In the genomic region with DNA sequence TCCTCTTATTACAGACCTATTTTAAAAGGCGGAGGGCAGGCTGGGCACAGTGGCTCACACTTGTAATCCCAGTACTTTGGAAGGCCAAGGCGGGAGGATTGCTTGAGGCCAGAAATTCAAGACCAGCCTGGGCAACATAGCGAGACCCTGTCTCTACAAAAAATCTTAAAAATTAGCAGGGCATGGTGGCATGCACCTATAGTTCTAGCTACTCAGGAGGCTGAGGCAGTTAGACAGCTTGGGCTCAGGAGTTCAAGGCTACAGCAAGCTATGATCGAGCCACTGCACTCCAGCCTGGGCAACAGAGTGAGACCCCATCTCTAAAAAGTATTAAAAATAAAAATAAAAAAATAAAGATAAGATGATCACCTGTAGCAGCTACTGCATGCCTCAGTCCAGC, we compare ENCODE assay signal across 1 cellular context. TPM values are rescaled to one million over a fixed set of nuclear protein-coding genes. Genes with fewer than 3 reads are reported as not detected.
"Had no signal": no experiment of that assay in that cellular context is flagged by ENCODE, and none has a peak within 500 bp of the region (broad histone marks: within the 10 kb centered on the region; RNA-seq: fewer than 3 reads in every experiment).

No MANE protein-coding gene starts in this region.

RNA-seq across cellular contexts. Expression of gene TPH1, which starts 45.9 kb away (rescaled TPM):
- polyA plus RNA-seq: smooth muscle cell had no signal
